In genomic region chr22:41074941-41075710, GRCh38 we compare ENCODE assay signal across 28 cellular contexts.
"Had no signal": no experiment of that assay in that cellular context is flagged by ENCODE, and none has a peak within 500 bp of the region (broad histone marks: within the 10 kb centered on the region; RNA-seq: fewer than 3 reads in every experiment).

No MANE protein-coding gene starts in this region.

- H3K9me3 Mint-ChIP-seq: naive thymus-derived CD8-positive, alpha-beta T cell; natural killer cell treated with Interleukin-12 subunit alpha and Interleukin-12 subunit beta and Interleukin-15 and Interleukin-18, amount 100 ng/mL, for 72 hours; nephron progenitor cell; neural crest cell; stimulated activated effector memory CD8-positive, alpha-beta T cell treated with anti-CD3 and anti-CD28 coated beads, Interleukin-12 subunit alpha, Interleukin-12 subunit beta, amount 100 ng/mL, for 72 hours; stimulated activated naive B cell treated with anti-CD40 and anti-IgM and Interleukin-4, amounts not matched to agents 10 μg/mL and 1 μg/mL and 100 μg/mL, for 72 hours; stimulated activated naive CD8-positive, alpha-beta T cell treated with anti-CD3 and anti-CD28 coated beads, Interleukin-15, Interleukin-2, amounts not matched to agents 100 ng/mL and 50 ng/mL, for 24 hours had no signal

- H3K9ac ChIP-seq: parathyroid adenoma had no signal

- DNase-seq: naive thymus-derived CD8-positive, alpha-beta T cell; nephron progenitor cell; occipital lobe; ovary; psoas muscle; right cardiac atrium; right lobe of liver; sigmoid colon; small intestine; stimulated activated CD4-positive, alpha-beta T cell treated with anti-CD3 and anti-CD28 coated beads, Interleukin-15, amount 100 ng/mL, for 24 hours; stimulated activated CD4-positive, alpha-beta T cell treated with anti-CD3 and anti-CD28 coated beads, Interleukin-2, amount 100 ng/mL, for 24 hours; stimulated activated CD4-positive, alpha-beta T cell treated with anti-CD3 and anti-CD28 coated beads, Interleukin-2, amount 100 ng/mL, for 48 hours; stimulated activated CD4-positive, alpha-beta T cell treated with anti-CD3 and anti-CD28 coated beads, Interleukin-4, amount 100 ng/mL, for 24 hours; stimulated activated naive B cell treated with anti-CD40 and anti-IgM and Interleukin-4, amounts not matched to agents 10 μg/mL and 1 μg/mL and 100 μg/mL, for 72 hours; stimulated activated naive CD4-positive, alpha-beta T cell treated with Interleukin-2 at 50 U/mL for 16 hours; stomach; thyroid gland; trophoblast cell; uterus had no signal

- H3K9me3 ChIP-seq: ovary, psoas muscle, right lobe of liver, sigmoid colon, stomach, thoracic aorta, thyroid gland, tibial nerve, upper lobe of left lung, uterus had no signal

- H3K4me1 ChIP-seq: parathyroid adenoma, psoas muscle, right lobe of liver, sigmoid colon, stomach, tibial nerve, uterus had no signal

- H3K27ac Mint-ChIP-seq: naive thymus-derived CD8-positive, alpha-beta T cell; natural killer cell treated with Interleukin-12 subunit alpha and Interleukin-12 subunit beta and Interleukin-15 and Interleukin-18, amount 100 ng/mL, for 72 hours; nephron progenitor cell; progenitor cell of endocrine pancreas; stimulated activated effector memory CD8-positive, alpha-beta T cell treated with anti-CD3 and anti-CD28 coated beads, Interleukin-12 subunit alpha, Interleukin-12 subunit beta, amount 100 ng/mL, for 72 hours; stimulated activated naive B cell treated with anti-CD40 and anti-IgM and Interleukin-4, amounts not matched to agents 10 μg/mL and 1 μg/mL and 100 μg/mL, for 72 hours; stimulated activated naive CD8-positive, alpha-beta T cell treated with anti-CD3 and anti-CD28 coated beads, Interleukin-15, Interleukin-2, amounts not matched to agents 100 ng/mL and 50 ng/mL, for 24 hours had no signal

- H3K27me3 Mint-ChIP-seq: naive thymus-derived CD8-positive, alpha-beta T cell; progenitor cell of endocrine pancreas; stimulated activated naive B cell treated with anti-CD40 and anti-IgM and Interleukin-4, amounts not matched to agents 10 μg/mL and 1 μg/mL and 100 μg/mL, for 72 hours; stimulated activated naive CD8-positive, alpha-beta T cell treated with anti-CD3 and anti-CD28 coated beads, Interleukin-15, Interleukin-2, amounts not matched to agents 100 ng/mL and 50 ng/mL, for 24 hours had no signal

- H3K36me3 Mint-ChIP-seq: naive thymus-derived CD8-positive, alpha-beta T cell; natural killer cell treated with Interleukin-12 subunit alpha and Interleukin-12 subunit beta and Interleukin-15 and Interleukin-18, amount 100 ng/mL, for 72 hours; stimulated activated effector memory CD8-positive, alpha-beta T cell treated with anti-CD3 and anti-CD28 coated beads, Interleukin-12 subunit alpha, Interleukin-12 subunit beta, amount 100 ng/mL, for 72 hours had no signal

- H3K4me1 Mint-ChIP-seq: nephron progenitor cell; neural crest cell; stimulated activated effector memory CD8-positive, alpha-beta T cell treated with anti-CD3 and anti-CD28 coated beads, Interleukin-12 subunit alpha, Interleukin-12 subunit beta, amount 100 ng/mL, for 72 hours had no signal

- H3K4me3 Mint-ChIP-seq: naive thymus-derived CD8-positive, alpha-beta T cell; natural killer cell treated with Interleukin-12 subunit alpha and Interleukin-12 subunit beta and Interleukin-15 and Interleukin-18, amount 100 ng/mL, for 72 hours; nephron progenitor cell; neural crest cell; stimulated activated effector memory CD8-positive, alpha-beta T cell treated with anti-CD3 and anti-CD28 coated beads, Interleukin-12 subunit alpha, Interleukin-12 subunit beta, amount 100 ng/mL, for 72 hours; stimulated activated naive B cell treated with anti-CD40 and anti-IgM and Interleukin-4, amounts not matched to agents 10 μg/mL and 1 μg/mL and 100 μg/mL, for 72 hours; stimulated activated naive CD8-positive, alpha-beta T cell treated with anti-CD3 and anti-CD28 coated beads, Interleukin-15, Interleukin-2, amounts not matched to agents 100 ng/mL and 50 ng/mL, for 24 hours had no signal

- H3K36me3 ChIP-seq: ovary, right lobe of liver, sigmoid colon, stomach, thoracic aorta, thyroid gland, tibial nerve, upper lobe of left lung, uterus had no signal

- H3K27ac ChIP-seq: ovary, parathyroid adenoma, psoas muscle, right lobe of liver, sigmoid colon, stomach, thoracic aorta, thyroid gland, tibial nerve, upper lobe of left lung, uterus had no signal

- H2AFZ ChIP-seq: parathyroid adenoma had no signal

- ATAC-seq: naive thymus-derived CD8-positive, alpha-beta T cell; natural killer cell treated with Interleukin-12 subunit alpha and Interleukin-12 subunit beta and Interleukin-15 and Interleukin-18, amount 100 ng/mL, for 72 hours; psoas muscle; right cardiac atrium; right lobe of liver; stimulated activated effector memory CD8-positive, alpha-beta T cell treated with anti-CD3 and anti-CD28 coated beads, Interleukin-12 subunit alpha, Interleukin-12 subunit beta, amount 100 ng/mL, for 72 hours; stimulated activated naive B cell treated with anti-CD40 and anti-IgM and Interleukin-4, amounts not matched to agents 10 μg/mL and 1 μg/mL and 100 μg/mL, for 72 hours had no signal

- H3K4me3 ChIP-seq: ovary, psoas muscle, right lobe of liver, sigmoid colon, stomach, thoracic aorta, thyroid gland, tibial nerve, upper lobe of left lung, uterus had no signal

- H3K27me3 ChIP-seq: ovary, right lobe of liver, sigmoid colon, stomach, thyroid gland, tibial nerve, upper lobe of left lung, uterus had no signal
